ENCODE assay signal across 8 cellular contexts in the genomic region with DNA sequence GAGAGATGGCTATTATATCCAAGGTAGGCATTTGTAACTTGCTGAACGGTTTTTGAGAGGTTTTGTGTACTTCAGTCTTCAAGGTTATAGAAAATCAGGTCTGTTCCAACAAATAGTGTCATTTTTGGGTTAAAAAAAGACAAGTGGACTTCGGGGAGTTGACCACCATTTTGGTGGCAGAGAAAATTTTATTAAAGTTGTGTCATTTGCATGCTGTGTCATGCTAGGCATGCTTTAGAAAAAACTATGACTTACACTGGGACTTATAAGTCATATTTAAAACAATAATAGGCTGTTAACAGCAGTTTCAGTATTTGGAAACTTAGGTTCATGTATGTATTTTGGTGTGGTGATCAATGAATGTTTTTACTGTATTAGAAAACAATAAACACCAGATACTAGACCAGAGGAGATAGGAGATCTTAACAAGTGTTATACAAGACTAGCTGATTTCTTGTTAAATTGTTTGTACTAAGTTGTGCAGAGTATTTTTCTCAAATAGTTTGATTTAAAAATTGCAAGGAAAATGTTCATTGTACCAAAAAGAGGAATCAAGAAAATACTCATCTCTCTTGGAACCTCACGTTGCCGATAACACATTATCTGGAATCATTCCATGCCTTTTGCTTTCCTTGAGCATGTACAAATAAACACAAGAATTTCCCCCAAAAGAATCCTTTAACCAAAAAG. TPM values are rescaled to one million over a fixed set of nuclear protein-coding genes. Genes with fewer than 3 reads are reported as not detected.
A peak's percentile ranks its signal among the peaks of the same experiment; 100 is the strongest.
DNase-seq lines count a peak whose midpoint lies in the region; ATAC-seq and TF ChIP-seq lines count a peak whose summit lies in the region.

No MANE protein-coding gene starts in this region.

- peaks cover 20% of the 10 kb centered on the region for H3K4me1 ChIP-seq in ectodermal cell (ENCODE audit: control insufficient read depth, insufficient read depth, low read length)

- peaks cover 8% of the 10 kb centered on the region for H3K27me3 Mint-ChIP-seq in nephron progenitor cell (ENCODE audit: low read depth, poor library complexity)

- H3K27me3 ChIP-seq in MG63 (no peaks in the 10 kb centered on the region), ectodermal cell (ENCODE audit: control insufficient read depth, insufficient read depth, low read length, poor library complexity, severe bottlenecking) (no peaks in the 10 kb centered on the region)

- H3K36me3 Mint-ChIP-seq in nephron progenitor cell (ENCODE audit: low read depth): peaks cover 50% of the 10 kb centered on the region

- no peak for TF ChIP-seq CTCF in C4-2B (conservative IDR thresholded peaks at IDR 0.05)
- no peak for TF ChIP-seq CTCF in nephron progenitor cell (IDR thresholded peaks at IDR 0.05)

- no peaks in the 10 kb centered on the region for H3K9me3 ChIP-seq in MG63
- H3K9me3 ChIP-seq in ectodermal cell (ENCODE audit: control insufficient read depth, low read length): no peaks in the 10 kb centered on the region

- ATAC-seq in GM19452 (IDR thresholded peaks at IDR 0.05; ENCODE audit: unreplicated experiment) (no peak), HG02885 (IDR thresholded peaks at IDR 0.05; ENCODE audit: poor library complexity, unreplicated experiment) (no peak), GM18867 (IDR thresholded peaks at IDR 0.05; ENCODE audit: unreplicated experiment) (no peak)

- peak overlapping the region; percentile 96 for H3K27ac Mint-ChIP-seq in nephron progenitor cell

- H3K36me3 ChIP-seq in MG63 (peaks cover 56% of the 10 kb centered on the region), ectodermal cell (ENCODE audit: control insufficient read depth, insufficient read depth, low read length) (peaks cover 34% of the 10 kb centered on the region)

- WGBS in ectodermal cell, 2 experiments: 49 to 53% methylated on average over 4 of the region's 4 CpGs

- H3K4me3 Mint-ChIP-seq in nephron progenitor cell: peak overlapping the region; percentile 98

- DNase-seq in MG63: no peak
- no peak for DNase-seq in nephron progenitor cell
- no peak for DNase-seq in NCI-H1694 (lab: John Stamatoyannopoulos, UW)

- H3K4me3 ChIP-seq in MG63: peak overlapping the region; percentile 79
- H3K4me3 ChIP-seq in ectodermal cell (ENCODE audit: insufficient read depth, low read depth, low read length): peak overlapping the region; percentile 91

- H3K4me1 Mint-ChIP-seq in nephron progenitor cell: peaks cover 56% of the 10 kb centered on the region

- H3K27ac ChIP-seq in C4-2B (peak overlapping the region; percentile 99), ectodermal cell (ENCODE audit: insufficient read depth, low read depth, low read length, poor library complexity, severe bottlenecking) (no peak overlapping the region)

- peaks cover 14% of the 10 kb centered on the region for H3K9me3 Mint-ChIP-seq in nephron progenitor cell

RNA-seq across cellular contexts. Expression of a gene that starts 1.4 kb away (rescaled TPM):
- 1,095 and 1,946 TPM in 2 replicates for total RNA-seq in MG63 (2014; rRNA removed; shearing (Covaris generic); ENCODE audit: low replicate concordance)
- 1,473 TPM for polyA plus RNA-seq in ectodermal cell (2013, experiment 1 of 4)
- polyA plus RNA-seq in ectodermal cell (2013, experiment 2 of 4): 1,357 TPM
- polyA plus RNA-seq in ectodermal cell (2013, experiment 3 of 4): 1,066 TPM
- polyA plus RNA-seq in ectodermal cell (2013, experiment 4 of 4): 1,086 TPM

RNA-seq across cellular contexts. Expression of a gene that starts 34.2 kb away (rescaled TPM):
- 23.6 and 30.2 TPM in 2 replicates for total RNA-seq in MG63 (2014; rRNA removed; shearing (Covaris generic); ENCODE audit: low replicate concordance)
- 43.2 TPM for polyA plus RNA-seq in ectodermal cell (2013, experiment 1 of 4)
- 41.4 TPM for polyA plus RNA-seq in ectodermal cell (2013, experiment 2 of 4)
- 33.2 TPM for polyA plus RNA-seq in ectodermal cell (2013, experiment 3 of 4)
- 36.3 TPM for polyA plus RNA-seq in ectodermal cell (2013, experiment 4 of 4)
